Comparison of ENCODE assay signal across 26 cellular contexts in the genomic region with DNA sequence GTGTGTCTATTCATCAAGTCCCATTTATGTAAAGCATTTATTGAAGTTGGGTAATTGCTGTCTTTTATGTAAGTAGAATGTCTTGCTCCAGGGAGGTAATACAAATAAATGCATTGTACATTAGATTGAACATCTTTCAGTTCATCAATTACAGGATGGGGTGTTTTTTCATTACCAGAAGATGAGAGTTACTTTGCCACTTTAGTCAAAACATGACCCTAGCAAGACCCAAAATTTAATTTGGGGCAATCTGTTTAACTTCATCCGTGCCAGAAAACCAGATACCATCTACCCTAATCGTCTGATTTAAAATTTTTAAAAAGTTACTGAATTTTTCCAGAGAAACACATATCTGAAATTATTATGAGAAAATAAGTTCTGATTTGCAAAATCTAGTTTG.
"Had no signal": no experiment of that assay in that cellular context is flagged by ENCODE, and none has a peak within 500 bp of the region (broad histone marks: within the 10 kb centered on the region; RNA-seq: fewer than 3 reads in every experiment).

No MANE protein-coding gene starts in this region.

- H3K27ac Mint-ChIP-seq: activated CD4-positive, alpha-beta T cell treated with anti-CD3 and anti-CD28 coated beads for 36 hours; activated CD4-positive, alpha-beta T cell treated with anti-CD3 and anti-CD28 coated beads, Interleukin-2, amount 10 ng/mL, durations not matched to agents 7 days and 5 days; activated CD8-positive, alpha-beta T cell treated with anti-CD3 and anti-CD28 coated beads, Interleukin-2, amount 10 ng/mL, durations not matched to agents 7 days and 5 days; activated naive CD4-positive, alpha-beta T cell treated with anti-CD3 and anti-CD28 coated beads for 36 hours; activated naive CD8-positive, alpha-beta T cell treated with anti-CD3 and anti-CD28 coated beads for 36 hours; activated T-helper 1 cell treated with anti-CD3 and anti-CD28 coated beads, Interleukin-12 subunit alpha, Interleukin-12 subunit beta, Interleukin-2, Interleukin-4 antibody, amounts not matched to agents 30 ng/mL and 10 ng/mL and 1 ng/mL, durations not matched to agents 14 hours and 24 hours and 36 hours; T-helper 1 cell treated with Interleukin-12 subunit alpha and Interleukin-12 subunit beta and Interleukin-4 antibody, amounts not matched to agents 30 μg/mL and 1 μg/mL, for 36 hours; T-helper 2 cell treated with Interferon-gamma antibody and Interleukin-4, amounts not matched to agents 5 μg/mL and 100 μg/mL, for 36 hours; WTC11 had no signal

- H3K36me3 Mint-ChIP-seq: activated naive CD8-positive, alpha-beta T cell treated with anti-CD3 and anti-CD28 coated beads for 36 hours; WTC11 had no signal

- DNase-seq: activated CD4-positive, alpha-beta T cell treated with anti-CD3 and anti-CD28 coated beads for 36 hours; activated CD4-positive, alpha-beta T cell treated with anti-CD3 and anti-CD28 coated beads, Interleukin-2, amount 10 ng/mL, durations not matched to agents 7 days and 5 days; activated CD4-positive, alpha-beta T cell treated with anti-CD3 and anti-CD28 coated beads, Interleukin-2, amount 50 U/mL, for 48 hours; activated CD8-positive, alpha-beta T cell treated with anti-CD3 and anti-CD28 coated beads, Interleukin-2, amount 10 ng/mL, durations not matched to agents 7 days and 5 days; activated gamma-delta T cell treated with Interleukin-2 at 50 U/mL for 16 hours; activated naive CD4-positive, alpha-beta T cell treated with anti-CD3 and anti-CD28 coated beads for 36 hours; activated naive CD8-positive, alpha-beta T cell treated with anti-CD3 and anti-CD28 coated beads for 36 hours; activated T-cell treated with anti-CD3 and anti-CD28 coated beads, Interleukin-2, amount 50 U/mL, for 4 hours; amniotic stem cell; aorta; brain microvascular endothelial cell; central memory CD4-positive, alpha-beta T cell; NCI-H1092 treated with DMSO at 0.1 percent for 48 hours; NCI-H1694 treated with DMSO at 0.1 percent for 48 hours; NCI-H2029; NCI-H2107; NCI-H345; NCI-H524 treated with DMSO at 0.1 percent for 48 hours; PC-9; SIG-M5 had no signal

- ATAC-seq: activated CD4-positive, alpha-beta T cell treated with anti-CD3 and anti-CD28 coated beads for 36 hours; activated CD4-positive, CD25-positive, alpha-beta regulatory T cell treated with anti-CD3 and anti-CD28 coated beads, Interleukin-2, amount 50 U/mL, for 24 hours; activated CD8-positive, alpha-beta T cell treated with anti-CD3 and anti-CD28 coated beads, Interleukin-2, amount 10 ng/mL, durations not matched to agents 7 days and 5 days; activated T-cell treated with anti-CD3 and anti-CD28 coated beads, Interleukin-2, amount 50 U/mL, for 4 hours; Right ventricle myocardium inferior; WTC11 had no signal

- H3K9me3 Mint-ChIP-seq: activated CD4-positive, alpha-beta T cell treated with anti-CD3 and anti-CD28 coated beads, Interleukin-2, amount 10 ng/mL, durations not matched to agents 7 days and 5 days; activated naive CD4-positive, alpha-beta T cell treated with anti-CD3 and anti-CD28 coated beads for 36 hours; activated naive CD8-positive, alpha-beta T cell treated with anti-CD3 and anti-CD28 coated beads for 36 hours; activated T-cell treated with anti-CD3 and anti-CD28 coated beads, Interleukin-2, amount 50 U/mL, for 4 hours; activated T-helper 1 cell treated with anti-CD3 and anti-CD28 coated beads, Interleukin-12 subunit alpha, Interleukin-12 subunit beta, Interleukin-2, Interleukin-4 antibody, amounts not matched to agents 30 ng/mL and 10 ng/mL and 1 ng/mL, durations not matched to agents 14 hours and 24 hours and 36 hours; T-helper 1 cell treated with Interleukin-12 subunit alpha and Interleukin-12 subunit beta and Interleukin-4 antibody, amounts not matched to agents 30 μg/mL and 1 μg/mL, for 36 hours; T-helper 2 cell treated with Interferon-gamma antibody and Interleukin-4, amounts not matched to agents 5 μg/mL and 100 μg/mL, for 36 hours; WTC11 had no signal
